Comparison of ENCODE assay signal across 14 cellular contexts in the genomic region with DNA sequence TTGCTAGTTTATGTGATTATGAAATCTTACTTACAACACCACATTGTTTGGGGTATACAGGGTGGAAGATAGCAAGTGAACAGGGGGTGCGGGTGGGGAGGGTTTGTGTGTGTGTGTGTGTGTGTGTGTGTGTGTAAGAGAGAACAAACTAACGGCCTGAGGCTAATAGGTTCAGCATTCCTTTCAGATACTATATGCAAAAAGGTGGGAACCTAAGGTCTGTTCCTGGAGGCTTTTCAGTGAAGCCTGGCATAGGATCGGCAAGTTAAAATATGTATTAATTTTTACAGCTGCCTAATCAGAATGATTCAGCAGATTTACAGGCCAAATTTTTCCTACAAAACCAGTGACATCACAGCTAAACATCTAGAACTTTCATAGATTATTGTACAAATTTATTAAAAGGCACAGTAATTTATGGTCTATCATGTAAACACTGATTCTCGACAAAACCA. TPM values are rescaled to one million over a fixed set of nuclear protein-coding genes. Genes with fewer than 3 reads are reported as not detected.
A peak's percentile ranks its signal among the peaks of the same experiment; 100 is the strongest.
DNase-seq lines count a peak whose midpoint lies in the region; ATAC-seq and TF ChIP-seq lines count a peak whose summit lies in the region.
"Had no signal": no experiment of that assay in that cellular context is flagged by ENCODE, and none has a peak within 500 bp of the region (broad histone marks: within the 10 kb centered on the region; RNA-seq: fewer than 3 reads in every experiment).

No MANE protein-coding gene starts in this region.

- no peaks in the 10 kb centered on the region for H3K27me3 Mint-ChIP-seq in activated naive CD4-positive, alpha-beta T cell treated with anti-CD3 and anti-CD28 coated beads for 36 hours (ENCODE audit: low read depth)

- H3K4me1 ChIP-seq in RWPE2 (ENCODE audit: insufficient read depth, poor library complexity, severe bottlenecking) (peaks cover 17% of the 10 kb centered on the region), fibroblast of lung (ENCODE audit: control insufficient read depth, extremely low read depth, insufficient read depth, low read length) (peaks cover 2% of the 10 kb centered on the region), smooth muscle cell (ENCODE audit: low read depth) (no peaks in the 10 kb centered on the region)

- H3K4me1 Mint-ChIP-seq in activated naive CD4-positive, alpha-beta T cell treated with anti-CD3 and anti-CD28 coated beads for 36 hours (ENCODE audit: low read depth): peaks cover 3% of the 10 kb centered on the region

- H3K4me3 Mint-ChIP-seq in activated naive CD4-positive, alpha-beta T cell treated with anti-CD3 and anti-CD28 coated beads for 36 hours: no peak overlapping the region

- H3K36me3 ChIP-seq in RWPE2 (ENCODE audit: low read depth) (peaks cover 70% of the 10 kb centered on the region), fibroblast of lung (ENCODE audit: control insufficient read depth, insufficient read depth, low read length) (peaks cover 1% of the 10 kb centered on the region), smooth muscle cell (ENCODE audit: low read depth) (peaks cover 8% of the 10 kb centered on the region)

- H3K9me3 Mint-ChIP-seq in activated naive CD4-positive, alpha-beta T cell treated with anti-CD3 and anti-CD28 coated beads for 36 hours: no peaks in the 10 kb centered on the region

- H3K27ac ChIP-seq in RWPE2 (ENCODE audit: poor library complexity, severe bottlenecking): peak overlapping the region; percentile 18
- H3K27ac ChIP-seq in fibroblast of lung (ENCODE audit: insufficient read depth, low read length): peak overlapping the region; percentile 53
- peak overlapping the region; percentile 78 for H3K27ac ChIP-seq in smooth muscle cell (ENCODE audit: low read depth)
- H3K27ac ChIP-seq: KMS-11 had no signal

- peaks cover 30% of the 10 kb centered on the region for H3K36me3 Mint-ChIP-seq in activated naive CD4-positive, alpha-beta T cell treated with anti-CD3 and anti-CD28 coated beads for 36 hours (ENCODE audit: low read depth)

- H3K4me2 ChIP-seq in fibroblast of lung (ENCODE audit: extremely low read depth, insufficient read depth, low read length): no peak overlapping the region
- no peak overlapping the region for H3K4me2 ChIP-seq in smooth muscle cell
- H3K4me2 ChIP-seq: KMS-11 had no signal

- H3K9ac ChIP-seq in fibroblast of lung (ENCODE audit: insufficient read depth, low read length): no peak overlapping the region
- H3K9ac ChIP-seq in smooth muscle cell (ENCODE audit: low read depth): peak overlapping the region; percentile 8
- H3K9ac ChIP-seq: KMS-11 had no signal

- H3K27me3 ChIP-seq in RWPE2 (ENCODE audit: insufficient read depth, poor library complexity, severe bottlenecking) (no peaks in the 10 kb centered on the region), fibroblast of lung (ENCODE audit: control insufficient read depth, insufficient read depth, low read length) (no peaks in the 10 kb centered on the region), smooth muscle cell (ENCODE audit: low read depth) (no peaks in the 10 kb centered on the region)

- no peak for DNase-seq in activated naive CD4-positive, alpha-beta T cell treated with anti-CD3 and anti-CD28 coated beads for 36 hours
- no peak for DNase-seq in activated naive CD4-positive, alpha-beta T cell (lab: John Stamatoyannopoulos, UW)
- no peak for DNase-seq in RWPE2 (ENCODE audit: low spot score)
- DNase-seq in fibroblast of lung (ENCODE audit: low read depth in 2 of 2): peak; percentile 45 to 86
- DNase-seq in smooth muscle cell (lab: John Stamatoyannopoulos, UW; ENCODE audit: unreplicated experiment): no peak
- DNase-seq in NOMO-1 treated with DMSO at 0.1 percent for 48 hours (lab: John Stamatoyannopoulos, UW; ENCODE audit: unreplicated experiment): no peak
- DNase-seq in DMS153 treated with DMSO at 0.1 percent for 48 hours (lab: John Stamatoyannopoulos, UW; ENCODE audit: unreplicated experiment): no peak
- DNase-seq: DND-41; NK-92 treated with Interleukin-12 subunit alpha and Interleukin-12 subunit beta, amount 100 ng/mL, for 24 hours; small intestine; trophoblast cell had no signal

- no peaks in the 10 kb centered on the region for H3F3A ChIP-seq in smooth muscle cell (ENCODE audit: low read depth)

- 67% methylated on average over 4 of the region's 4 CpGs for WGBS in smooth muscle cell (ENCODE audit: low lambda C conversion rate)

- CTCF ChIA-PET in activated naive CD4-positive, alpha-beta T cell treated with anti-CD3 and anti-CD28 coated beads for 36 hours (lab: Charles Lee): interaction anchor here (0.5 kb wide), 1 partner anchor 20 kb away, joined by 4 read pairs; no protein-coding TSS in a partner anchor

- no peak overlapping the region for H3K4me3 ChIP-seq in RWPE2 (ENCODE audit: severe bottlenecking)
- no peak overlapping the region for H3K4me3 ChIP-seq in fibroblast of lung (replicated peaks in 1 of 4; ENCODE audit: control extremely low read depth in 1 of 4, insufficient read depth in 1 of 4, low read depth in 3 of 4, low read length in 4 of 4)
- H3K4me3 ChIP-seq in smooth muscle cell: no peak overlapping the region

- intact Hi-C loops in activated naive CD4-positive, alpha-beta T cell treated with anti-CD3 and anti-CD28 coated beads for 36 hours (cut with micrococcal nuclease): no loop called here

- H4K20me1 ChIP-seq in fibroblast of lung (ENCODE audit: control insufficient read depth, extremely low read depth, insufficient read depth, low read length): no peaks in the 10 kb centered on the region
- H4K20me1 ChIP-seq in smooth muscle cell (ENCODE audit: low read depth): peaks cover 47% of the 10 kb centered on the region

- ATAC-seq in RWPE2 (ENCODE audit: low read depth): no peak
- ATAC-seq in GM19463 (IDR thresholded peaks at IDR 0.05; ENCODE audit: unreplicated experiment): no peak
- ATAC-seq: activated CD4-positive, CD25-positive, alpha-beta regulatory T cell treated with anti-CD3 and anti-CD28 coated beads, Interleukin-2, amount 50 U/mL, for 24 hours had no signal

- H3K79me2 ChIP-seq in fibroblast of lung (ENCODE audit: control insufficient read depth, insufficient read depth, low read length): no peaks in the 10 kb centered on the region
- peaks cover 22% of the 10 kb centered on the region for H3K79me2 ChIP-seq in smooth muscle cell (ENCODE audit: low read depth)

- TF ChIP-seq CTCF in RWPE2 (IDR thresholded peaks at IDR 0.05; ENCODE audit: poor library complexity, severe bottlenecking): no peak
- no peak for TF ChIP-seq CTCF in fibroblast of lung (conservative IDR thresholded peaks at IDR 0.05 in 1 of 2, IDR thresholded peaks at IDR 0.05 in 1 of 2; ENCODE audit: low read depth in 1 of 2, low read length in 2 of 2)
- TF ChIP-seq CTCF in smooth muscle cell (IDR thresholded peaks at IDR 0.05; ENCODE audit: borderline replicate concordance, insufficient read depth, poor library complexity, severe bottlenecking): no peak

- H3K9me3 ChIP-seq in RWPE2 (ENCODE audit: severe bottlenecking) (no peaks in the 10 kb centered on the region), fibroblast of lung (ENCODE audit: control insufficient read depth, insufficient read depth, low read depth, low read length) (no peaks in the 10 kb centered on the region), smooth muscle cell (replicated peaks; ENCODE audit: low read depth) (no peaks in the 10 kb centered on the region)

- peak overlapping the region; percentile 75 for H3K27ac Mint-ChIP-seq in activated naive CD4-positive, alpha-beta T cell treated with anti-CD3 and anti-CD28 coated beads for 36 hours

- H2AFZ ChIP-seq in fibroblast of lung (ENCODE audit: low read length) (no peak overlapping the region), smooth muscle cell (ENCODE audit: low read depth) (no peak overlapping the region)

RNA-seq across cellular contexts. Expression of a gene that starts 7.6 kb away (rescaled TPM):
- 1 to 10 TPM; 1.8 to 2.0 TPM for total RNA-seq in activated naive CD4-positive, alpha-beta T cell treated with anti-CD3 and anti-CD28 coated beads for 36 hours
- 0.77 and 0.83 TPM in 2 replicates for total RNA-seq in fibroblast of lung
- 0.06 and 0.09 TPM in 2 replicates for polyA plus RNA-seq in fibroblast of lung
- polyA plus RNA-seq in fibroblast of lung (2012): 0.15 and 0.24 TPM in 2 replicates
- not detected in 2 replicates for polyA minus RNA-seq in fibroblast of lung (ENCODE audit: low replicate concordance)
- 1.2 and 1.9 TPM in 2 replicates for total RNA-seq in smooth muscle cell
- 0.56 and 1.9 TPM in 2 replicates for polyA plus RNA-seq in smooth muscle cell

RNA-seq across cellular contexts. Expression of a gene that starts 51.4 kb away (rescaled TPM):
- 100 to 1,000 TPM; 235 to 239 TPM for total RNA-seq in activated naive CD4-positive, alpha-beta T cell treated with anti-CD3 and anti-CD28 coated beads for 36 hours
- total RNA-seq in fibroblast of lung (164 and 172 TPM in 2 replicates), smooth muscle cell (193 and 224 TPM in 2 replicates)
- polyA plus RNA-seq in fibroblast of lung (161 and 179 TPM in 2 replicates), smooth muscle cell (66.8 and 92.0 TPM in 2 replicates)
- 102 and 128 TPM in 2 replicates for polyA plus RNA-seq in fibroblast of lung (2012)
- polyA minus RNA-seq in fibroblast of lung (ENCODE audit: low replicate concordance): 29.4 and 52.8 TPM in 2 replicates

Comparison
In these comparisons a context has a peak if more than half of its experiments do, and no peak if none do; other contexts are left out.
1. DNase-seq: peak in fibroblast of lung (2 of 2); none in activated naive CD4-positive, alpha-beta T cell treated with anti-CD3 and anti-CD28 coated beads for 36 hours (single experiment), activated naive CD4-positive, alpha-beta T cell (0 of 4), RWPE2 (single experiment), smooth muscle cell (single experiment), NOMO-1 treated with DMSO at 0.1 percent for 48 hours (single experiment) and DMS153 treated with DMSO at 0.1 percent for 48 hours (single experiment).
2. H3K27ac ChIP-seq: peak in every context shown above with its lines; median percentile 78 in smooth muscle cell; 53 in fibroblast of lung; 18 in RWPE2.